ENCODE assay signal across 16 cellular contexts in the genomic region with DNA sequence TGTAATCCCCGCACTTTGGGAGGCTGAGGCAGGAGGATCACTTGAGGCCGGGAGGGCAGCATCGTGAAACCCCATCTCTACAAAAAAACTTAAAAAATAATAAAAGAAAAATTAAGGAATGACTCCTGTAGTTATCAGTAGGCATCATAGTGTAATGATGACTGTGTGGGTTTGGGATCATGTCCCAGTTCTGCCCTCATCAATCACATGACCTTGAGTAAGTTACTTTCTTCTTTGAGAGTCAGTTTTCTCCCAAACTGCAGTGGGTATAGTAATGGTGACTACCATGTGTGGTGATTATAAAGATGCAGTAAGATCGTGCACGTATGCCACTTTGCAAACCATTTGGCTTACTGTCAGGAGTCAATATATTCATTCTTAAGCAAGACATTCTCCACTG.
"Had no signal": no experiment of that assay in that cellular context is flagged by ENCODE, and none has a peak within 500 bp of the region (broad histone marks: within the 10 kb centered on the region; RNA-seq: fewer than 3 reads in every experiment).

No MANE protein-coding gene starts in this region.

- H3K9me3 Mint-ChIP-seq: activated CD4-positive, alpha-beta memory T cell treated with anti-CD3 and anti-CD28 coated beads, Interleukin-2, amount 10 ng/mL, durations not matched to agents 7 days and 5 days; activated naive CD8-positive, alpha-beta T cell treated with anti-CD3 and anti-CD28 coated beads, Interleukin-2, amount 10 ng/mL, durations not matched to agents 7 days and 5 days; immature natural killer cell; T-helper 2 cell treated with Interferon-gamma antibody and Interleukin-4, amounts not matched to agents 5 μg/mL and 100 μg/mL, for 36 hours had no signal

- ATAC-seq: activated CD4-positive, alpha-beta T cell treated with anti-CD3 and anti-CD28 coated beads for 36 hours; left lobe of liver; mucosa of descending colon; naive thymus-derived CD8-positive, alpha-beta T cell had no signal

- H3K27ac Mint-ChIP-seq: activated CD4-positive, alpha-beta memory T cell treated with anti-CD3 and anti-CD28 coated beads, Interleukin-2, amount 10 ng/mL, durations not matched to agents 7 days and 5 days; activated CD4-positive, alpha-beta T cell treated with anti-CD3 and anti-CD28 coated beads for 36 hours; activated naive CD8-positive, alpha-beta T cell treated with anti-CD3 and anti-CD28 coated beads, Interleukin-2, amount 10 ng/mL, durations not matched to agents 7 days and 5 days; immature natural killer cell; naive thymus-derived CD8-positive, alpha-beta T cell; T-helper 2 cell treated with Interferon-gamma antibody and Interleukin-4, amounts not matched to agents 5 μg/mL and 100 μg/mL, for 36 hours had no signal

- H3K27me3 ChIP-seq: ascending aorta, neutrophil, stomach had no signal

- H3K4me1 Mint-ChIP-seq: activated CD4-positive, alpha-beta memory T cell treated with anti-CD3 and anti-CD28 coated beads, Interleukin-2, amount 10 ng/mL, durations not matched to agents 7 days and 5 days; activated CD4-positive, alpha-beta T cell treated with anti-CD3 and anti-CD28 coated beads for 36 hours; activated naive CD8-positive, alpha-beta T cell treated with anti-CD3 and anti-CD28 coated beads, Interleukin-2, amount 10 ng/mL, durations not matched to agents 7 days and 5 days; immature natural killer cell; naive thymus-derived CD8-positive, alpha-beta T cell had no signal

- H3K36me3 Mint-ChIP-seq: activated naive CD8-positive, alpha-beta T cell treated with anti-CD3 and anti-CD28 coated beads, Interleukin-2, amount 10 ng/mL, durations not matched to agents 7 days and 5 days; immature natural killer cell; naive thymus-derived CD8-positive, alpha-beta T cell had no signal

- DNase-seq: activated CD4-positive, alpha-beta memory T cell treated with anti-CD3 and anti-CD28 coated beads, Interleukin-2, amount 10 ng/mL, durations not matched to agents 7 days and 5 days; activated CD4-positive, alpha-beta T cell treated with anti-CD3 and anti-CD28 coated beads for 36 hours; activated naive CD8-positive, alpha-beta T cell treated with anti-CD3 and anti-CD28 coated beads, Interleukin-2, amount 10 ng/mL, durations not matched to agents 7 days and 5 days; caudate nucleus; effector memory CD4-positive, alpha-beta T cell; immature natural killer cell; mammary epithelial cell; mucosa of descending colon; naive thymus-derived CD8-positive, alpha-beta T cell; posterior cingulate gyrus; stomach had no signal

- H3K4me1 ChIP-seq: ascending aorta, stomach had no signal

- H3K27me3 Mint-ChIP-seq: activated naive CD8-positive, alpha-beta T cell treated with anti-CD3 and anti-CD28 coated beads, Interleukin-2, amount 10 ng/mL, durations not matched to agents 7 days and 5 days had no signal

- H3K4me3 ChIP-seq: ascending aorta, mucosa of descending colon, skin epidermis, stomach had no signal

- H3K27ac ChIP-seq: ascending aorta, neutrophil, skin epidermis, stomach had no signal

- H3K4me3 Mint-ChIP-seq: activated CD4-positive, alpha-beta memory T cell treated with anti-CD3 and anti-CD28 coated beads, Interleukin-2, amount 10 ng/mL, durations not matched to agents 7 days and 5 days; activated CD4-positive, alpha-beta T cell treated with anti-CD3 and anti-CD28 coated beads for 36 hours; activated naive CD8-positive, alpha-beta T cell treated with anti-CD3 and anti-CD28 coated beads, Interleukin-2, amount 10 ng/mL, durations not matched to agents 7 days and 5 days; immature natural killer cell; naive thymus-derived CD8-positive, alpha-beta T cell; T-helper 2 cell treated with Interferon-gamma antibody and Interleukin-4, amounts not matched to agents 5 μg/mL and 100 μg/mL, for 36 hours had no signal

- H3K36me3 ChIP-seq: ascending aorta, neutrophil, stomach had no signal

- H3K9me3 ChIP-seq: ascending aorta, mucosa of descending colon, neutrophil, stomach had no signal
